In genomic region chr5:115838885-115839518, GRCh38 we compare ENCODE assay signal across 8 cellular contexts. TPM values are rescaled to one million over a fixed set of nuclear protein-coding genes. Genes with fewer than 3 reads are reported as not detected.
A peak's percentile ranks its signal among the peaks of the same experiment; 100 is the strongest.
DNase-seq lines count a peak whose midpoint lies in the region; ATAC-seq and TF ChIP-seq lines count a peak whose summit lies in the region.

No MANE protein-coding gene starts in this region.

- WGBS in suprapubic skin = 34% methylated on average over 10 of the region's 10 CpGs

- H3K36me3 ChIP-seq in left ventricle myocardium inferior = peaks cover 36% of the 10 kb centered on the region
- peaks cover 38% of the 10 kb centered on the region for H3K36me3 ChIP-seq in adipocyte (ENCODE audit: control insufficient read depth, insufficient read depth, low read length, severe bottlenecking)
- peaks cover 28% of the 10 kb centered on the region for H3K36me3 ChIP-seq in suprapubic skin

- peak; percentile 70 for TF ChIP-seq CTCF in left ventricle myocardium inferior (IDR thresholded peaks at IDR 0.05; ENCODE audit: borderline replicate concordance)
- peak; percentile 44 to 55 for TF ChIP-seq CTCF in suprapubic skin (IDR thresholded peaks at IDR 0.05)

- H3K27me3 ChIP-seq in left ventricle myocardium inferior (ENCODE audit: low read depth) (no peaks in the 10 kb centered on the region), adipocyte (replicated peaks; ENCODE audit: control insufficient read depth, insufficient read depth, low read length) (no peaks in the 10 kb centered on the region), suprapubic skin (no peaks in the 10 kb centered on the region)

- H3K9me3 ChIP-seq in left ventricle myocardium inferior (replicated peaks) = no peaks in the 10 kb centered on the region
- no peaks in the 10 kb centered on the region for H3K9me3 ChIP-seq in adipocyte (ENCODE audit: control insufficient read depth, low read length)
- H3K9me3 ChIP-seq in suprapubic skin = no peaks in the 10 kb centered on the region

- H3K9ac ChIP-seq in adipocyte (ENCODE audit: low read length) = peak overlapping the region; percentile 87

- CTCF ChIA-PET in HEK293T (lab: Yijun Ruan, JAX) = interaction anchor here (0.8 to 1.3 kb wide), 5 partner anchors 25 to 264 kb away, joined by 3 to 5 read pairs (median 3); no protein-coding TSS in a partner anchor

- POLR2A ChIA-PET in HEK293T (lab: Yijun Ruan, JAX) = interaction anchor here (0.8 to 1.5 kb wide), 2 partner anchors 23 to 295 kb away, joined by 3 to 4 read pairs; partner anchors contain the start of genes CDO1 and FEM1C

- H3K4me3 ChIP-seq in left ventricle myocardium inferior (peak overlapping the region; percentile 89), adipocyte (ENCODE audit: low read length) (peak overlapping the region; percentile 99), suprapubic skin (peak overlapping the region; percentile 94)

- DNase-seq in left ventricle myocardium inferior (no peak), cardiac septum (ENCODE audit: low spot score) (no peak), HEK293T (ENCODE audit: extremely low spot score) (no peak), NCI-H69 (lab: John Stamatoyannopoulos, UW) (peak; percentile 77), adipocyte (ENCODE audit: low read depth) (peak; percentile 86), iris pigment epithelial cell (ENCODE audit: low read depth) (peak; percentile 47), suprapubic skin (ENCODE audit: low spot score in 2 of 2) (no peak)

- H3K4me1 ChIP-seq in left ventricle myocardium inferior (peaks cover 56% of the 10 kb centered on the region), adipocyte (ENCODE audit: control insufficient read depth, insufficient read depth, low read length) (peaks cover 52% of the 10 kb centered on the region), suprapubic skin (peaks cover 43% of the 10 kb centered on the region)

- H3K27ac ChIP-seq in left ventricle myocardium inferior (replicated peaks) (peak overlapping the region; percentile 28), suprapubic skin (no peak overlapping the region)

- TF ChIP-seq EP300 in suprapubic skin (IDR thresholded peaks at IDR 0.05) = no peak

- intact Hi-C loops in left ventricle myocardium inferior (cut with micrococcal nuclease) (no loop called here), cardiac septum (cut with DNase I) (loop anchor here (2.0 to 10.0 kb wide), 2 partner anchors 204 to 294 kb away; partner anchors contain the start of gene FEM1C)

- ATAC-seq in HG02759 (IDR thresholded peaks at IDR 0.05; ENCODE audit: unreplicated experiment) = no peak

- no peak for TF ChIP-seq POLR2A in suprapubic skin (IDR thresholded peaks at IDR 0.05)

TF ChIP-seq in HEK293T, 16 proteins besides CTCF, POLR2A, EP300 and RAD21:
- TF ChIP-seq ZNF384 (IDR thresholded peaks at IDR 0.05) = peak; percentile 97
- TF ChIP-seq FOXK2 (IDR thresholded peaks at IDR 0.05) = no peak
- no peak for TF ChIP-seq NFRKB (IDR thresholded peaks at IDR 0.05)
- no peak for TF ChIP-seq BHLHE40 (IDR thresholded peaks at IDR 0.05; ENCODE audit: borderline replicate concordance)
- TF ChIP-seq HDGF (IDR thresholded peaks at IDR 0.05; ENCODE audit: borderline replicate concordance) = no peak
- no peak for TF ChIP-seq L3MBTL2 (conservative IDR thresholded peaks at IDR 0.05)

RNA-seq across cellular contexts. Expression of gene ATG12, which starts 2.4 kb away (rescaled TPM):
- total RNA-seq in left ventricle myocardium inferior (24.1 TPM), cardiac septum (22.5 TPM), suprapubic skin (10 to 100 TPM; 22.8 to 52.5 (median 24.7) TPM)

RNA-seq across cellular contexts. Expression of gene AP3S1, which starts 2.7 kb away (rescaled TPM):
- total RNA-seq in left ventricle myocardium inferior (57.3 TPM), cardiac septum (56.6 TPM), suprapubic skin (100 to 1,000 TPM in 2 of 4 donors, 10 to 100 TPM in 2; 34.9 to 115 (median 70.3) TPM)

RNA-seq across cellular contexts. Expression of gene CDO1, which starts 22.5 kb away (rescaled TPM):
- 6.8 TPM for total RNA-seq in left ventricle myocardium inferior
- total RNA-seq in cardiac septum = 3.6 TPM
- 1 to 10 TPM; 2.6 to 6.0 (median 4.4) TPM for total RNA-seq in suprapubic skin

Comparison
In these comparisons a context has a peak if more than half of its experiments do, and no peak if none do; other contexts are left out.
1. DNase-seq: peak in NCI-H69 (single experiment), adipocyte (single experiment) and iris pigment epithelial cell (single experiment); none in left ventricle myocardium inferior (single experiment), cardiac septum (single experiment), HEK293T (single experiment) and suprapubic skin (0 of 2).
2. Peak in every context shown above with its lines, with median percentiles within 50 percentile points of each other: H3K4me3 ChIP-seq.